ENCODE assay signal across 31 cellular contexts in genomic region chr3:62367735-62368704, GRCh38. TPM values are rescaled to one million over a fixed set of nuclear protein-coding genes. Genes with fewer than 3 reads are reported as not detected.
DNase-seq lines count a peak whose midpoint lies in the region; ATAC-seq, FAIRE-seq and TF ChIP-seq lines count a peak whose summit lies in the region.
"Had no signal": no experiment of that assay in that cellular context is flagged by ENCODE, and none has a peak within 500 bp of the region (broad histone marks: within the 10 kb centered on the region; RNA-seq: fewer than 3 reads in every experiment).

No MANE protein-coding gene starts in this region.

- H3K27me3 ChIP-seq in SK-N-SH (ENCODE audit: insufficient read depth) = peaks cover 62% of the 10 kb centered on the region
- peaks cover 84% of the 10 kb centered on the region for H3K27me3 ChIP-seq in astrocyte (ENCODE audit: insufficient read depth, low read length)
- H3K27me3 ChIP-seq in iPS DF 6.9 (ENCODE audit: control insufficient read depth, insufficient read depth, low read length) = peaks cover 75% of the 10 kb centered on the region
- H3K27me3 ChIP-seq in psoas muscle (ENCODE audit: insufficient read depth in 3 of 3, low read length in 2 of 3) = peaks cover 3 to 84% (median 52%) of the 10 kb centered on the region in 3 donors

- H3K4me3 ChIP-seq in SK-N-SH (ENCODE audit: low read depth in 2 of 2, low read length in 1 of 2) (no peak overlapping the region), astrocyte (ENCODE audit: insufficient read depth, low read depth, low read length) (no peak overlapping the region), iPS DF 6.9 (ENCODE audit: low read length) (peak overlapping the region; percentile 0; the same call in 1 of the 2 replicates), psoas muscle (peak overlapping the region; percentile 63)
- H3K4me3 ChIP-seq: HAP-1, uterus had no signal

- H3F3A ChIP-seq in SK-N-SH (replicated peaks; ENCODE audit: insufficient read depth) = no peaks in the 10 kb centered on the region

- peaks cover 83% of the 10 kb centered on the region for H3K27me3 Mint-ChIP-seq in astrocyte (ENCODE audit: low read depth, unreplicated experiment)

- TF ChIP-seq CTCF in SK-N-SH (IDR thresholded peaks at IDR 0.05) (no peak), astrocyte (IDR thresholded peaks at IDR 0.05; ENCODE audit: insufficient read depth, low read depth, low read length) (no peak), psoas muscle (IDR thresholded peaks at IDR 0.05) (no peak)

- H3K79me2 ChIP-seq in SK-N-SH (ENCODE audit: insufficient read depth) (no peaks in the 10 kb centered on the region), astrocyte (ENCODE audit: insufficient read depth, low read length) (no peaks in the 10 kb centered on the region)

- H2AFZ ChIP-seq in SK-N-SH (ENCODE audit: low read depth) = no peak overlapping the region
- peak overlapping the region; percentile 34 for H2AFZ ChIP-seq in astrocyte (ENCODE audit: low read depth, low read length)

- H3K4me1 Mint-ChIP-seq in astrocyte (ENCODE audit: low read depth, unreplicated experiment) = peaks cover 2% of the 10 kb centered on the region
- H3K4me1 Mint-ChIP-seq: activated B cell treated with CpG ODN at 0.5 μM for 24 hours; CD8-positive, alpha-beta memory T cell had no signal

- POLR2A ChIA-PET in SK-N-SH (lab: Yijun Ruan, JAX) = no interaction called here

- H3K36me3 ChIP-seq in SK-N-SH (replicated peaks in 1 of 2; ENCODE audit: control insufficient read depth in 1 of 2, insufficient read depth in 2 of 2, low read length in 1 of 2) = no peaks in the 10 kb centered on the region
- no peaks in the 10 kb centered on the region for H3K36me3 ChIP-seq in astrocyte (ENCODE audit: insufficient read depth, low read length)
- H3K36me3 ChIP-seq in iPS DF 6.9 (ENCODE audit: control insufficient read depth, insufficient read depth, low read length) = no peaks in the 10 kb centered on the region
- H3K36me3 ChIP-seq in psoas muscle (ENCODE audit: insufficient read depth in 1 of 2, low read depth in 1 of 2) = no peaks in the 10 kb centered on the region
- H3K36me3 ChIP-seq: breast epithelium, HAP-1, neutrophil, spleen, uterus had no signal

- H3K4me3 Mint-ChIP-seq in astrocyte (ENCODE audit: unreplicated experiment) = no peak overlapping the region
- H3K4me3 Mint-ChIP-seq: activated B cell treated with CpG ODN at 0.5 μM for 24 hours; activated CD8-positive, alpha-beta T cell treated with anti-CD3 and anti-CD28 coated beads, Interleukin-2, amount 10 ng/mL, durations not matched to agents 7 days and 5 days; activated naive CD8-positive, alpha-beta T cell; activated T-cell treated with anti-CD3 and anti-CD28 coated beads, Interleukin-2, amount 50 U/mL, for 24 hours; CD8-positive, alpha-beta memory T cell had no signal

- no peak overlapping the region for H3K27ac ChIP-seq in SK-N-SH (ENCODE audit: low read depth in 2 of 2, low read length in 1 of 2)
- no peak overlapping the region for H3K27ac ChIP-seq in astrocyte (ENCODE audit: low read depth, low read length)
- no peak overlapping the region for H3K27ac ChIP-seq in iPS DF 6.9 (ENCODE audit: low read length)
- H3K27ac ChIP-seq in psoas muscle = no peak overlapping the region
- H3K27ac ChIP-seq: 22Rv1, breast epithelium, foreskin keratinocyte, neutrophil, spleen, uterus had no signal

- peak overlapping the region; percentile 18 for H3K27ac Mint-ChIP-seq in astrocyte (ENCODE audit: unreplicated experiment)
- H3K27ac Mint-ChIP-seq: activated B cell treated with CpG ODN at 0.5 μM for 24 hours; activated CD8-positive, alpha-beta T cell treated with anti-CD3 and anti-CD28 coated beads, Interleukin-2, amount 10 ng/mL, durations not matched to agents 7 days and 5 days; activated naive CD8-positive, alpha-beta T cell; activated T-cell treated with anti-CD3 and anti-CD28 coated beads, Interleukin-2, amount 50 U/mL, for 24 hours; CD8-positive, alpha-beta memory T cell had no signal

- H3K9ac ChIP-seq in SK-N-SH = no peak overlapping the region
- no peak overlapping the region for H3K9ac ChIP-seq in astrocyte (ENCODE audit: low read length)

- peak; percentile 12 for DNase-seq in SK-N-SH
- no peak for DNase-seq in astrocyte (ENCODE audit: low read depth)
- DNase-seq in iPS DF 6.9 (ENCODE audit: low read depth, low spot score) = no peak
- no peak for DNase-seq in psoas muscle
- no peak for DNase-seq in NCI-H446 treated with DMSO at 0.1 percent for 48 hours (lab: John Stamatoyannopoulos, UW)
- DNase-seq in stimulated activated CD4-positive, alpha-beta T cell treated with anti-CD3 and anti-CD28 coated beads, Interleukin-15, amount 100 ng/mL, for 24 hours = no peak
- DNase-seq: activated B cell treated with CpG ODN at 0.5 μM for 24 hours; activated CD8-positive, alpha-beta T cell treated with anti-CD3 and anti-CD28 coated beads, Interleukin-2, amount 10 ng/mL, durations not matched to agents 7 days and 5 days; activated T-cell treated with anti-CD3 and anti-CD28 coated beads, Interleukin-2, amount 50 U/mL, for 24 hours; AML-193; CD8-positive, alpha-beta memory T cell; cortex of kidney; foreskin keratinocyte; NCI-H2081 treated with DMSO at 0.1 percent for 48 hours; NCI-H510A; spleen; uterus had no signal

- TF ChIP-seq EP300 in SK-N-SH (IDR thresholded peaks at IDR 0.05; ENCODE audit: borderline replicate concordance in 1 of 2, low read depth in 1 of 2, low read length in 1 of 2) = no peak

- peaks cover 17% of the 10 kb centered on the region for H3K9me3 Mint-ChIP-seq in astrocyte (ENCODE audit: unreplicated experiment)
- H3K9me3 Mint-ChIP-seq: activated B cell treated with CpG ODN at 0.5 μM for 24 hours; activated T-cell treated with anti-CD3 and anti-CD28 coated beads, Interleukin-2, amount 50 U/mL, for 24 hours had no signal

- FAIRE-seq in astrocyte (lab: Jason Lieb, UNC) = no peak
- FAIRE-seq: HTR-8/SVneo, RCC 7860 had no signal

- no peaks in the 10 kb centered on the region for H3K9me2 ChIP-seq in SK-N-SH

- H3K36me3 Mint-ChIP-seq in astrocyte (ENCODE audit: low read depth, unreplicated experiment) = peaks cover 1% of the 10 kb centered on the region
- H3K36me3 Mint-ChIP-seq: activated naive CD8-positive, alpha-beta T cell; CD8-positive, alpha-beta memory T cell had no signal

- intact Hi-C loops in psoas muscle (cut with DNase I) = no loop called here

- H3K9me3 ChIP-seq in SK-N-SH = no peaks in the 10 kb centered on the region
- peaks cover 3% of the 10 kb centered on the region for H3K9me3 ChIP-seq in astrocyte (ENCODE audit: insufficient read depth, low read depth, low read length)
- H3K9me3 ChIP-seq in iPS DF 6.9 (ENCODE audit: control insufficient read depth, insufficient read depth, low read length) = no peaks in the 10 kb centered on the region
- no peaks in the 10 kb centered on the region for H3K9me3 ChIP-seq in psoas muscle
- H3K9me3 ChIP-seq: breast epithelium, neutrophil, uterus had no signal

- no peak for ATAC-seq in SK-N-SH treated with all-trans-retinoic acid at 6 μM for 48 hours
- no peak for ATAC-seq in psoas muscle
- no peak for ATAC-seq in HG03175 (IDR thresholded peaks at IDR 0.05; ENCODE audit: unreplicated experiment)
- ATAC-seq: activated CD8-positive, alpha-beta T cell treated with anti-CD3 and anti-CD28 coated beads, Interleukin-2, amount 10 ng/mL, durations not matched to agents 7 days and 5 days; left lobe of liver had no signal

- no peak for TF ChIP-seq RAD21 in SK-N-SH (IDR thresholded peaks at IDR 0.05; ENCODE audit: low read length)

- H3K4me2 ChIP-seq in SK-N-SH = peak overlapping the region; percentile 44; the same call in 1 of the 2 replicates
- H3K4me2 ChIP-seq in astrocyte (ENCODE audit: low read length) = peak overlapping the region; percentile 65

- no peaks in the 10 kb centered on the region for H4K20me1 ChIP-seq in SK-N-SH (ENCODE audit: insufficient read depth)
- H4K20me1 ChIP-seq in astrocyte (ENCODE audit: insufficient read depth, low read length) = peaks cover 4% of the 10 kb centered on the region

- peaks cover 0 to 5% of the 10 kb centered on the region in 2 experiments; a peak in 1 of 4 replicates for H3K4me1 ChIP-seq in SK-N-SH (ENCODE audit: control insufficient read depth in 1 of 2, insufficient read depth in 2 of 2, low read depth in 1 of 2, low read length in 1 of 2)
- peaks cover 2% of the 10 kb centered on the region for H3K4me1 ChIP-seq in astrocyte (ENCODE audit: insufficient read depth, low read length)
- H3K4me1 ChIP-seq in iPS DF 6.9 (ENCODE audit: control insufficient read depth, insufficient read depth, low read length) = peaks cover 10% of the 10 kb centered on the region
- peaks cover 8% of the 10 kb centered on the region for H3K4me1 ChIP-seq in psoas muscle
- H3K4me1 ChIP-seq: foreskin keratinocyte had no signal

- CTCF ChIA-PET in SK-N-SH (lab: Yijun Ruan, JAX) = interaction anchor here (0.8 to 2.3 kb wide), 7 partner anchors 14 to 191 kb away, joined by 3 to 8 read pairs (median 4); no protein-coding TSS in a partner anchor

- WGBS in SK-N-SH (ENCODE audit: low lambda C conversion rate) = 11% methylated on average over 29 of the region's 50 CpGs
- no CpG with 5 or more reads among the region's 50 CpGs for WGBS in iPS DF 6.9 (ENCODE audit: insufficient coverage, insufficient read length)
- 3 to 5% (median 4%) methylated on average over 47 to 50 of the region's 50 CpGs for WGBS in psoas muscle, 3 donors

TF ChIP-seq in SK-N-SH, 30 proteins besides CTCF, POLR2A, EP300 and RAD21 (continues in another document):
- TF ChIP-seq RXRA (IDR thresholded peaks at IDR 0.05; ENCODE audit: borderline replicate concordance, low read depth) (no peak), GATA2 (CRISPR knock-in tag; IDR thresholded peaks at IDR 0.05) (no peak), NRF1 (IDR thresholded peaks at IDR 0.05; ENCODE audit: low read depth, low read length) (no peak), GABPA (IDR thresholded peaks at IDR 0.05; ENCODE audit: low read depth) (no peak), CHD2 (IDR thresholded peaks at IDR 0.05; ENCODE audit: low read length, partially characterized antibody) (no peak), RCOR1 (IDR thresholded peaks at IDR 0.05; ENCODE audit: low read length) (no peak), ELF1 (IDR thresholded peaks at IDR 0.05) (no peak)

RNA-seq across cellular contexts. Expression of gene FEZF2, which starts 5.3 kb away (rescaled TPM):
- polyA plus RNA-seq in SK-N-SH (2012; rRNA removed) = not detected in 2 replicates
- polyA plus RNA-seq in SK-N-SH (2012; cell fraction: cytosol; rRNA removed) = not detected in 2 replicates
- not detected in 2 replicates for polyA plus RNA-seq in SK-N-SH (2012; cell fraction: nucleus; rRNA removed)
- total RNA-seq in astrocyte = not detected in 2 replicates
- not detected for total RNA-seq in psoas muscle
- polyA plus RNA-seq in psoas muscle = not detected
- total RNA-seq: activated B cell treated with CpG ODN at 0.5 μM for 24 hours; activated CD8-positive, alpha-beta T cell treated with anti-CD3 and anti-CD28 coated beads, Interleukin-2, amount 10 ng/mL, durations not matched to agents 7 days and 5 days; breast epithelium; CD8-positive, alpha-beta memory T cell; foreskin keratinocyte; left lobe of liver; mononuclear cell; SK-MEL-5; spleen; subcutaneous adipose tissue; T-helper 2 cell treated with Interferon-gamma antibody and Interleukin-4, amounts not matched to agents 100 ng/mL and 5 ng/mL, for 36 hours; uterus had no signal
- polyA plus RNA-seq: CD8-positive, alpha-beta memory T cell; foreskin keratinocyte; spleen had no signal

Comparison
In these comparisons a context has a peak if more than half of its experiments do, and no peak if none do; other contexts are left out.
1. H3K4me3 ChIP-seq: peak in iPS DF 6.9 (single experiment) and psoas muscle (single experiment); none in SK-N-SH (0 of 2) and astrocyte (single experiment).